Comparison of ENCODE assay signal across 23 cellular contexts in the genomic region with DNA sequence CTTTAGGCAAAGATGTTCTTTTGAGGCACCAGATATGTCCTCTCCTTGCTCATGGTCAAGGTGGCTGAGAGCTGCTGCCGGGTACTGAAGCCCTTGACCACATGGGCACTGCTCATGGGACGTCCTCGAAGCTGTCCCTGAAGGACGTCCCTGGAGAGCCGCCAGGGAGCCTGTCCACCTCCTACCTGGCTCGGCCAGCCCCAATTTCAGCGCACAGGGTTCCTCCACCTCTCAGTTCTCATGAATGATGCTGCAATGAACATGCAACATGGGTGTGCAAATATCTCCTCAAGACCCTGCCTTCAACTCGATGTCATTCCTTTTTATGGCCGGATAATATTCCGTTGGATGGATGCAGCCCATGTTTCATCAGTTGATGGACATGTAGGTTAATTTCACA. TPM values are rescaled to one million over a fixed set of nuclear protein-coding genes. Genes with fewer than 3 reads are reported as not detected.
"Had no signal": no experiment of that assay in that cellular context is flagged by ENCODE, and none has a peak within 500 bp of the region (broad histone marks: within the 10 kb centered on the region; RNA-seq: fewer than 3 reads in every experiment).

No MANE protein-coding gene starts in this region.

- H3K4me3 Mint-ChIP-seq: mesothelial cell of epicardium; neural progenitor cell; stimulated activated naive B cell treated with anti-CD40 and anti-IgM and Interleukin-4, amounts not matched to agents 10 μg/mL and 1 μg/mL and 100 μg/mL, for 72 hours; stimulated activated naive CD8-positive, alpha-beta T cell treated with anti-CD3 and anti-CD28 coated beads, Interleukin-15, Interleukin-2, amounts not matched to agents 100 ng/mL and 50 ng/mL, for 24 hours had no signal

- H2AFZ ChIP-seq: neural progenitor cell had no signal

- H3K4me2 ChIP-seq: neural progenitor cell had no signal

- H3K27me3 ChIP-seq: dorsolateral prefrontal cortex, tibial nerve, upper lobe of left lung had no signal

- ATAC-seq: left lung; naive thymus-derived CD4-positive, alpha-beta T cell; right cardiac atrium; stimulated activated naive B cell treated with anti-CD40 and anti-IgM and Interleukin-4, amounts not matched to agents 10 μg/mL and 1 μg/mL and 100 μg/mL, for 72 hours had no signal

- H3K9ac ChIP-seq: neural progenitor cell had no signal

- H3K27ac Mint-ChIP-seq: mesothelial cell of epicardium; naive thymus-derived CD4-positive, alpha-beta T cell; nephron; neural progenitor cell; stimulated activated naive B cell treated with anti-CD40 and anti-IgM and Interleukin-4, amounts not matched to agents 10 μg/mL and 1 μg/mL and 100 μg/mL, for 72 hours; stimulated activated naive CD8-positive, alpha-beta T cell treated with anti-CD3 and anti-CD28 coated beads, Interleukin-15, Interleukin-2, amounts not matched to agents 100 ng/mL and 50 ng/mL, for 24 hours had no signal

- H3K9me3 ChIP-seq: left lung, mucosa of descending colon, prostate gland, thoracic aorta, tibial nerve, upper lobe of left lung had no signal

- DNase-seq: dorsolateral prefrontal cortex; effector CD4-positive, alpha-beta T cell; kidney; left lung; mesenchymal stem cell; mucosa of descending colon; naive thymus-derived CD4-positive, alpha-beta T cell; right cardiac atrium; stimulated activated CD4-positive, alpha-beta T cell treated with anti-CD3 and anti-CD28 coated beads, Interleukin-15, amount 100 ng/mL, for 24 hours; stimulated activated CD4-positive, alpha-beta T cell treated with anti-CD3 and anti-CD28 coated beads, Interleukin-2, amount 100 ng/mL, for 48 hours; stimulated activated naive B cell treated with anti-CD40 and anti-IgM and Interleukin-4, amounts not matched to agents 10 μg/mL and 1 μg/mL and 100 μg/mL, for 72 hours; upper lobe of left lung had no signal

- H3K27ac ChIP-seq: dorsolateral prefrontal cortex, left lung, neural progenitor cell, prostate gland, skin epidermis, thoracic aorta, tibial nerve, upper lobe of left lung had no signal

- H3K36me3 Mint-ChIP-seq: mesothelial cell of epicardium, neural progenitor cell had no signal

- H3K36me3 ChIP-seq: left lung, neural progenitor cell, prostate gland, thoracic aorta, tibial nerve, upper lobe of left lung had no signal

- H3K4me3 ChIP-seq: dorsolateral prefrontal cortex, left lung, mucosa of descending colon, neural progenitor cell, prostate gland, skin epidermis, thoracic aorta, tibial nerve, upper lobe of left lung had no signal

- FAIRE-seq: colon, frontal cortex, kidney, urothelium cell line had no signal

RNA-seq across cellular contexts. Expression of a gene that starts 55.9 kb away (rescaled TPM):
- polyA plus RNA-seq: naive thymus-derived CD4-positive, alpha-beta T cell had no signal
